Comparison of ENCODE assay signal across 1 cellular context in the genomic region with DNA sequence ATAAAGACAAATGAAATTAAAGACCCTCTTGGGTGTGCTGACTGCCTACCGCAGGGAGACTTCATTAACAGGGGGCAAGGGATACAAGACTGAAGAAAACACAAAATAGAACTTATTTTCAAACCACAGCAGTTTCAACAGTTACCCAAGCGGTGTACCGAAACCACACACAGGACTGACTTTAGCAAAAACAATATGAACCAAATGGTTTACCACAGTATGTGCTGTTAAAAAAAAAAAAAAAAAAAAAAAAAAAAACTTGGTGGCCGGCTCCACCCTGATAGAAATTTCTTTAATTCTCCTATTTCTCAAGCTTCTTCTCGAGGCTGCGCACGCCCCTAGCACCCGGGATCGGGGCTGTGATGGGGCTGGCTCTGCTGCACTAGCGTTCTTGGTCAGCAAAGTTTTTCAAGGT.
TF ChIP-seq lines count a peak whose summit lies in the region.

No MANE protein-coding gene starts in this region.

TF ChIP-seq in GM12878, 131 proteins besides CTCF, POLR2A, EP300 and RAD21 (continued from another document):
- TF ChIP-seq TCF12 (IDR thresholded peaks at IDR 0.05; ENCODE audit: low read depth, low read length) (peak; percentile 16; the same call in 1 of the 2 replicates), ASH2L (IDR thresholded peaks at IDR 0.05; ENCODE audit: borderline replicate concordance, low read depth) (0 out of 2 replicates have a peak, but pooled peaks have one; percentile 1), CBX5 (IDR thresholded peaks at IDR 0.05; ENCODE audit: low read depth) (peak; percentile 23; the same call in 1 of the 2 replicates)
